Comparison of ENCODE assay signal across 8 cellular contexts in genomic region chrX:71253253-71254091, GRCh38. TPM values are rescaled to one million over a fixed set of nuclear protein-coding genes. Genes with fewer than 3 reads are reported as not detected.
DNase-seq lines count a peak whose midpoint lies in the region; ATAC-seq and TF ChIP-seq lines count a peak whose summit lies in the region.

No MANE protein-coding gene starts in this region.

- H3K27me3 ChIP-seq in foreskin keratinocyte: no peaks in the 10 kb centered on the region

- ATAC-seq in activated CD4-positive, CD25-positive, alpha-beta regulatory T cell treated with anti-CD3 and anti-CD28 coated beads, Interleukin-2, amount 50 U/mL, for 24 hours: no peak
- ATAC-seq in foreskin keratinocyte (no peak), HG03175 (IDR thresholded peaks at IDR 0.05; ENCODE audit: unreplicated experiment) (no peak), GM21526 (IDR thresholded peaks at IDR 0.05; ENCODE audit: low FRiP score, unreplicated experiment) (no peak)

- DNase-seq in activated CD4-positive, CD25-positive, alpha-beta regulatory T cell treated with anti-CD3 and anti-CD28 coated beads, Interleukin-2, amount 50 U/mL, for 72 hours: peak; percentile 38
- DNase-seq in NCI-H748 treated with DMSO at 0.1 percent for 48 hours (lab: John Stamatoyannopoulos, UW) (peak; percentile 0), foreskin keratinocyte (no peak), nucleus accumbens (lab: John Stamatoyannopoulos, UW) (peak in 34 of 56 donors; percentile 0 to 47 (median 6))
- peak; percentile 7 for DNase-seq in activated effector memory CD4-positive, alpha-beta T cell treated with Interleukin-2 at 50 U/mL for 16 hours

- no peaks in the 10 kb centered on the region for H3K4me1 ChIP-seq in foreskin keratinocyte

- peak; percentile 43 for TF ChIP-seq CTCF in foreskin keratinocyte (conservative IDR thresholded peaks at IDR 0.05)

- H3K27ac ChIP-seq in foreskin keratinocyte: no peak overlapping the region

RNA-seq across cellular contexts. Expression of gene ZMYM3, which starts 0.5 kb away (rescaled TPM):
- total RNA-seq in foreskin keratinocyte: 16.0 and 16.7 TPM in 2 replicates
- polyA plus RNA-seq in foreskin keratinocyte: 7.2 and 7.8 TPM in 2 replicates

RNA-seq across cellular contexts. Expression of gene NONO, which starts 30.0 kb away (rescaled TPM):
- total RNA-seq in foreskin keratinocyte: 357 and 388 TPM in 2 replicates
- 255 and 302 TPM in 2 replicates for polyA plus RNA-seq in foreskin keratinocyte

RNA-seq across cellular contexts. Expression of gene GJB1, which starts 30.4 kb away (rescaled TPM):
- total RNA-seq in foreskin keratinocyte: not detected in 2 replicates
- polyA plus RNA-seq in foreskin keratinocyte: not detected in 2 replicates

RNA-seq across cellular contexts. Expression of gene ITGB1BP2, which starts 48.1 kb away (rescaled TPM):
- 0.92 and 0.95 TPM in 2 replicates for total RNA-seq in foreskin keratinocyte
- polyA plus RNA-seq in foreskin keratinocyte: 0.59 and 0.91 TPM in 2 replicates

Comparison
In these comparisons a context has a peak if more than half of its experiments do, and no peak if none do; other contexts are left out.
1. DNase-seq: peak in activated CD4-positive, CD25-positive, alpha-beta regulatory T cell treated with anti-CD3 and anti-CD28 coated beads, Interleukin-2, amount 50 U/mL, for 72 hours (single experiment), NCI-H748 treated with DMSO at 0.1 percent for 48 hours (single experiment), activated effector memory CD4-positive, alpha-beta T cell treated with Interleukin-2 at 50 U/mL for 16 hours (single experiment) and nucleus accumbens (34 of 56); none in foreskin keratinocyte (0 of 2).